1 cellular context compared by ENCODE assay signal in the genomic region with DNA sequence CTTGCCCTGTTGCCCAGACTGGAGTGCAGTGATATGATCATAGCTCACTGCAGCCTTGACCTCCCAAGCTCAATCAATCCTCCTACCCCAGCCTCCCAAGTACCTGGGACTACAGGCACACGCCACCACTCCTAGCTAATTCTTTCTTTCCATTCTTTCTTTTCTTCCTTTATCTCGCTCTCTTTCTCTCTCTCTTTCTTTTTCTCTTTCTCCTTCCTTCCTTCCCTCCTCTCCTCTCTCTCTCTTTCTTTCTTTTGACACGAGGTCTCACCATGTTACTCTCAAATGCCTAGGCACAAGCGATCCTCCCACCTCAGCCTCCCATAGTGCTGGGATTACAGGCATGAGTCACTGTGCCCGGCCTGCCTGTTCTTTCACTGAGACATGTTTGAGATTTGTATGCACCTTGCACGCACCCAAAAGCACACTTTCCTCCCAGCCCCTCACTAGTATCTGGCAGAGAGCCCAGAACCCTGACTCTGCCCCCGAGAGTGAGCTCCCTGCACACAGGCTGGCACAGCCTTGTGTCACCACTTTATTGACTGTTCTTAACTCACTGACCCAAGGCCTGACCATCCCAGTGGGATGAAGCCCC.
TF ChIP-seq lines count a peak whose summit lies in the region.

No MANE protein-coding gene starts in this region.

TF ChIP-seq in GM12878, 131 proteins besides CTCF, POLR2A, EP300 and RAD21 (continued from another document):
- no peak for TF ChIP-seq E4F1 (IDR thresholded peaks at IDR 0.05; ENCODE audit: borderline replicate concordance, partially characterized antibody)
- TF ChIP-seq WRNIP1 (IDR thresholded peaks at IDR 0.05; ENCODE audit: borderline replicate concordance, low read depth, low read length): no peak
- TF ChIP-seq CBX3 (IDR thresholded peaks at IDR 0.05; ENCODE audit: borderline replicate concordance, low read depth): no peak
- TF ChIP-seq TCF3 (IDR thresholded peaks at IDR 0.05; ENCODE audit: borderline replicate concordance, insufficient read depth, low read depth, low read length): no peak
- TF ChIP-seq, protein P1, sequence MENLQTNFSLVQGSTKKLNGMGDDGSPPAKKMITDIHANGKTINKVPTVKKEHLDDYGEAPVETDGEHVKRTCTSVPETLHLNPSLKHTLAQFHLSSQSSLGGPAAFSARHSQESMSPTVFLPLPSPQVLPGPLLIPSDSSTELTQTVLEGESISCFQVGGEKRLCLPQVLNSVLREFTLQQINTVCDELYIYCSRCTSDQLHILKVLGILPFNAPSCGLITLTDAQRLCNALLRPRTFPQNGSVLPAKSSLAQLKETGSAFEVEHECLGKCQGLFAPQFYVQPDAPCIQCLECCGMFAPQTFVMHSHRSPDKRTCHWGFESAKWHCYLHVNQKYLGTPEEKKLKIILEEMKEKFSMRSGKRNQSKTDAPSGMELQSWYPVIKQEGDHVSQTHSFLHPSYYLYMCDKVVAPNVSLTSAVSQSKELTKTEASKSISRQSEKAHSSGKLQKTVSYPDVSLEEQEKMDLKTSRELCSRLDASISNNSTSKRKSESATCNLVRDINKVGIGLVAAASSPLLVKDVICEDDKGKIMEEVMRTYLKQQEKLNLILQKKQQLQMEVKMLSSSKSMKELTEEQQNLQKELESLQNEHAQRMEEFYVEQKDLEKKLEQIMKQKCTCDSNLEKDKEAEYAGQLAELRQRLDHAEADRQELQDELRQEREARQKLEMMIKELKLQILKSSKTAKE (IDR thresholded peaks at IDR 0.05; ENCODE audit: low read depth, poor library complexity, severe bottlenecking): peak; percentile 35
- TF ChIP-seq REST (IDR thresholded peaks at IDR 0.05; ENCODE audit: low read depth, low read length): no peak
- TF ChIP-seq MYC (IDR thresholded peaks at IDR 0.05; ENCODE audit: insufficient read depth, insufficient read length, insufficient replicate concordance, low read length, severe bottlenecking): no peak
- TF ChIP-seq ZNF207 (IDR thresholded peaks at IDR 0.05; ENCODE audit: borderline replicate concordance): no peak
- TF ChIP-seq TBL1XR1 (IDR thresholded peaks at IDR 0.05; ENCODE audit: low read depth, low read length): no peak
- TF ChIP-seq ZNF217 (IDR thresholded peaks at IDR 0.05): no peak
- peak; percentile 94 for TF ChIP-seq POU2F2 (IDR thresholded peaks at IDR 0.05; ENCODE audit: borderline replicate concordance, low read depth, low read length)
- TF ChIP-seq, protein P2, sequence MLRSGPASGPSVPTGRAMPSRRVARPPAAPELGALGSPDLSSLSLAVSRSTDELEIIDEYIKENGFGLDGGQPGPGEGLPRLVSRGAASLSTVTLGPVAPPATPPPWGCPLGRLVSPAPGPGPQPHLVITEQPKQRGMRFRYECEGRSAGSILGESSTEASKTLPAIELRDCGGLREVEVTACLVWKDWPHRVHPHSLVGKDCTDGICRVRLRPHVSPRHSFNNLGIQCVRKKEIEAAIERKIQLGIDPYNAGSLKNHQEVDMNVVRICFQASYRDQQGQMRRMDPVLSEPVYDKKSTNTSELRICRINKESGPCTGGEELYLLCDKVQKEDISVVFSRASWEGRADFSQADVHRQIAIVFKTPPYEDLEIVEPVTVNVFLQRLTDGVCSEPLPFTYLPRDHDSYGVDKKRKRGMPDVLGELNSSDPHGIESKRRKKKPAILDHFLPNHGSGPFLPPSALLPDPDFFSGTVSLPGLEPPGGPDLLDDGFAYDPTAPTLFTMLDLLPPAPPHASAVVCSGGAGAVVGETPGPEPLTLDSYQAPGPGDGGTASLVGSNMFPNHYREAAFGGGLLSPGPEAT (IDR thresholded peaks at IDR 0.05; ENCODE audit: low read depth): 0 out of 2 replicates have a peak, but pooled peaks have one; percentile 14
- no peak for TF ChIP-seq GATAD2B (conservative IDR thresholded peaks at IDR 0.05; ENCODE audit: low read depth)
- TF ChIP-seq CHD1 (IDR thresholded peaks at IDR 0.05; ENCODE audit: low read depth, low read length): no peak
- no peak for TF ChIP-seq HCFC1 (IDR thresholded peaks at IDR 0.05; ENCODE audit: low read length)
- no peak for TF ChIP-seq TAF1 (IDR thresholded peaks at IDR 0.05; ENCODE audit: borderline replicate concordance, low read depth, low read length)
- no peak for TF ChIP-seq ESRRA (IDR thresholded peaks at IDR 0.05; ENCODE audit: low read length)
- no peak for TF ChIP-seq KAT2A (conservative IDR thresholded peaks at IDR 0.05; ENCODE audit: control insufficient read depth, low read depth, low read length)
- TF ChIP-seq JUNB (IDR thresholded peaks at IDR 0.05): no peak; the same call in 1 of the 2 replicates
- no peak for TF ChIP-seq TCF7 (IDR thresholded peaks at IDR 0.05; ENCODE audit: borderline replicate concordance)
- TF ChIP-seq ASH2L (IDR thresholded peaks at IDR 0.05; ENCODE audit: borderline replicate concordance, low read depth): no peak
- no peak for TF ChIP-seq STAT1 (conservative IDR thresholded peaks at IDR 0.05)
- TF ChIP-seq GABPA (IDR thresholded peaks at IDR 0.05; ENCODE audit: low read depth): no peak
- no peak for TF ChIP-seq STAT3 (IDR thresholded peaks at IDR 0.05; ENCODE audit: low read depth, low read length)
- TF ChIP-seq IKZF2 (IDR thresholded peaks at IDR 0.05): peak; percentile 59 to 72
- peak; percentile 28; the same call in 1 of the 2 replicates for TF ChIP-seq IKZF1 (conservative IDR thresholded peaks at IDR 0.05)
- no peak for TF ChIP-seq MEF2A (IDR thresholded peaks at IDR 0.05; ENCODE audit: insufficient read depth, low read depth, low read length)
- TF ChIP-seq MLLT1 (IDR thresholded peaks at IDR 0.05): 0 out of 2 replicates have a peak, but pooled peaks have one; percentile 36
- no peak for TF ChIP-seq SIN3A (IDR thresholded peaks at IDR 0.05; ENCODE audit: low read depth, low read length)
- TF ChIP-seq, protein P3, sequence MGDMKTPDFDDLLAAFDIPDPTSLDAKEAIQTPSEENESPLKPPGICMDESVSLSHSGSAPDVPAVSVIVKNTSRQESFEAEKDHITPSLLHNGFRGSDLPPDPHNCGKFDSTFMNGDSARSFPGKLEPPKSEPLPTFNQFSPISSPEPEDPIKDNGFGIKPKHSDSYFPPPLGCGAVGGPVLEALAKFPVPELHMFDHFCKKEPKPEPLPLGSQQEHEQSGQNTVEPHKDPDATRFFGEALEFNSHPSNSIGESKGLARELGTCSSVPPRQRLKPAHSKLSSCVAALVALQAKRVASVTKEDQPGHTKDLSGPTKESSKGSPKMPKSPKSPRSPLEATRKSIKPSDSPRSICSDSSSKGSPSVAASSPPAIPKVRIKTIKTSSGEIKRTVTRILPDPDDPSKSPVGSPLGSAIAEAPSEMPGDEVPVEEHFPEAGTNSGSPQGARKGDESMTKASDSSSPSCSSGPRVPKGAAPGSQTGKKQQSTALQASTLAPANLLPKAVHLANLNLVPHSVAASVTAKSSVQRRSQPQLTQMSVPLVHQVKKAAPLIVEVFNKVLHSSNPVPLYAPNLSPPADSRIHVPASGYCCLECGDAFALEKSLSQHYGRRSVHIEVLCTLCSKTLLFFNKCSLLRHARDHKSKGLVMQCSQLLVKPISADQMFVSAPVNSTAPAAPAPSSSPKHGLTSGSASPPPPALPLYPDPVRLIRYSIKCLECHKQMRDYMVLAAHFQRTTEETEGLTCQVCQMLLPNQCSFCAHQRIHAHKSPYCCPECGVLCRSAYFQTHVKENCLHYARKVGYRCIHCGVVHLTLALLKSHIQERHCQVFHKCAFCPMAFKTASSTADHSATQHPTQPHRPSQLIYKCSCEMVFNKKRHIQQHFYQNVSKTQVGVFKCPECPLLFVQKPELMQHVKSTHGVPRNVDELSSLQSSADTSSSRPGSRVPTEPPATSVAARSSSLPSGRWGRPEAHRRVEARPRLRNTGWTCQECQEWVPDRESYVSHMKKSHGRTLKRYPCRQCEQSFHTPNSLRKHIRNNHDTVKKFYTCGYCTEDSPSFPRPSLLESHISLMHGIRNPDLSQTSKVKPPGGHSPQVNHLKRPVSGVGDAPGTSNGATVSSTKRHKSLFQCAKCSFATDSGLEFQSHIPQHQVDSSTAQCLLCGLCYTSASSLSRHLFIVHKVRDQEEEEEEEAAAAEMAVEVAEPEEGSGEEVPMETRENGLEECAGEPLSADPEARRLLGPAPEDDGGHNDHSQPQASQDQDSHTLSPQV (IDR thresholded peaks at IDR 0.05): no peak
- no peak; the same call in 1 of the 2 replicates for TF ChIP-seq ZNF687 (IDR thresholded peaks at IDR 0.05)
- no peak; the same call in 1 of the 2 replicates for TF ChIP-seq ATF2 (IDR thresholded peaks at IDR 0.05; ENCODE audit: low read length)
- TF ChIP-seq SUZ12 (IDR thresholded peaks at IDR 0.05; ENCODE audit: unreplicated experiment): no peak
